ENCODE assay signal across 16 cellular contexts in the genomic region with DNA sequence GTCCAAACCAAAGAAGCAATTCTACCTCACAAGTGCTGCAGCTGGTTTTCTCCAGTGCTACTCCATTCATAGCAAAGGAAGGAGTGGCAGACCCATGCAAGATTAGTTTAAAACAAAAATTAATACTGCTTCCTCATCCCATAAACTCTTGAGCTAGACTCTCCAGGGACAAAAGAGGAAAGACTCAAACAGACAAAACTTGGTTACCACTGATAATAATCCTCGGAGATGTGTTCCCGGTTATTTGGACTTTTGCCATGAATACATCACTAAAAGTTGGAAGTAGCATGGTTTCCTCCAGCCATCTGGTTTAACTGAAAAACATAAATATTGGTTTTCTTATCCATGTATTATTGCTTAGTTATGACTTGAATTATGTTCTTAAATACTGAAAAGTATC.
A peak's percentile ranks its signal among the peaks of the same experiment; 100 is the strongest.
DNase-seq lines count a peak whose midpoint lies in the region; ATAC-seq and TF ChIP-seq lines count a peak whose summit lies in the region.
"Had no signal": no experiment of that assay in that cellular context is flagged by ENCODE, and none has a peak within 500 bp of the region (broad histone marks: within the 10 kb centered on the region; RNA-seq: fewer than 3 reads in every experiment).

No MANE protein-coding gene starts in this region.

- no peak overlapping the region for H3K4me3 ChIP-seq in DND-41 (ENCODE audit: low read depth in 1 of 2, low read length in 2 of 2)
- no peak overlapping the region for H3K4me3 ChIP-seq in Loucy (ENCODE audit: low read length, poor library complexity, severe bottlenecking)
- no peak overlapping the region for H3K4me3 ChIP-seq in cardiac fibroblast (replicated peaks in 1 of 2; ENCODE audit: low read depth in 2 of 2, low read length in 2 of 2)
- no peak overlapping the region for H3K4me3 ChIP-seq in mesendoderm (ENCODE audit: low read length)

- POLR2A ChIA-PET in MCF 10A (lab: Yijun Ruan, JAX) = no interaction called here

- no peaks in the 10 kb centered on the region for H3K79me1 ChIP-seq in mesendoderm (ENCODE audit: low read length)

- no peaks in the 10 kb centered on the region for H3K79me2 ChIP-seq in DND-41 (ENCODE audit: insufficient read depth, low read length)
- H3K79me2 ChIP-seq in Loucy (ENCODE audit: insufficient read depth, low read length) = no peaks in the 10 kb centered on the region
- no peaks in the 10 kb centered on the region for H3K79me2 ChIP-seq in mesendoderm (ENCODE audit: control insufficient read depth, insufficient read depth, low read length)

- intact Hi-C loops in MCF 10A (cut with micrococcal nuclease) = no loop called here

- H3K27me3 ChIP-seq in DND-41 (ENCODE audit: insufficient read depth, low read length, poor library complexity) (no peaks in the 10 kb centered on the region), Loucy (ENCODE audit: insufficient read depth, low read length, poor library complexity, severe bottlenecking) (no peaks in the 10 kb centered on the region), mesendoderm (ENCODE audit: insufficient read depth, low read length, poor library complexity) (no peaks in the 10 kb centered on the region)

- no peak overlapping the region for H3K56ac ChIP-seq in mesendoderm (ENCODE audit: low read length)

- no TSS peak for BruUV-seq in MCF 10A (replicated peaks; lab: Mats Ljungman, UMichigan)

- H3K9me3 Mint-ChIP-seq in MCF 10A (ENCODE audit: unreplicated experiment) = no peaks in the 10 kb centered on the region

- no peak overlapping the region for H3K4ac ChIP-seq in mesendoderm (ENCODE audit: low read depth, low read length)

- H2AK5ac ChIP-seq in mesendoderm (ENCODE audit: low read length) = no peak overlapping the region

- no peak overlapping the region for H4K5ac ChIP-seq in mesendoderm (ENCODE audit: low read length)

- H4K8ac ChIP-seq in mesendoderm (ENCODE audit: low read depth, low read length) = peak overlapping the region; percentile 76

- H3K4me1 ChIP-seq in DND-41 (ENCODE audit: insufficient read depth, low read length) = peaks cover 20% of the 10 kb centered on the region
- H3K4me1 ChIP-seq in Loucy (ENCODE audit: insufficient read depth, low read length, poor library complexity, severe bottlenecking) = no peaks in the 10 kb centered on the region
- no peaks in the 10 kb centered on the region for H3K4me1 ChIP-seq in mesendoderm (ENCODE audit: control insufficient read depth, low read depth, low read length)

- no peak overlapping the region for H2BK15ac ChIP-seq in mesendoderm (replicated peaks; ENCODE audit: low read depth)

- H3K18ac ChIP-seq in mesendoderm (ENCODE audit: low read length) = no peak overlapping the region

- H3F3A ChIP-seq in Loucy (ENCODE audit: low read depth) = 0 out of 2 replicates have a peak, but pooled peaks cover 2% of the 10 kb centered on the region

- peaks cover 4% of the 10 kb centered on the region for H3K9me3 ChIP-seq in DND-41 (ENCODE audit: insufficient read depth, low read length, severe bottlenecking)
- no peaks in the 10 kb centered on the region for H3K9me3 ChIP-seq in Loucy (ENCODE audit: insufficient read depth, low read depth, low read length)

- H3K27me3 Mint-ChIP-seq in MCF 10A (ENCODE audit: insufficient read depth, unreplicated experiment) = peaks cover 4% of the 10 kb centered on the region
- H3K27me3 Mint-ChIP-seq: T-helper 17 cell had no signal

- no peaks in the 10 kb centered on the region for H3K36me3 ChIP-seq in DND-41 (ENCODE audit: insufficient read depth, low read length)
- no peaks in the 10 kb centered on the region for H3K36me3 ChIP-seq in Loucy (ENCODE audit: insufficient read depth, low read length)
- no peaks in the 10 kb centered on the region for H3K36me3 ChIP-seq in mesendoderm (ENCODE audit: control insufficient read depth, insufficient read depth, low read length)

- TF ChIP-seq CTCF in DND-41 (IDR thresholded peaks at IDR 0.05; ENCODE audit: borderline replicate concordance, extremely low read depth, low read length, poor library complexity, severe bottlenecking) = no peak
- no peak for TF ChIP-seq CTCF in Loucy (conservative IDR thresholded peaks at IDR 0.05; ENCODE audit: low read length)
- no peak for TF ChIP-seq CTCF in cardiac fibroblast (IDR thresholded peaks at IDR 0.05; ENCODE audit: low read depth, low read length)
- TF ChIP-seq CTCF in MCF 10A (IDR thresholded peaks at IDR 0.05; ENCODE audit: unreplicated experiment) = no peak

- H3K27ac Mint-ChIP-seq in MCF 10A (ENCODE audit: low read depth, unreplicated experiment) = no peak overlapping the region
- H3K27ac Mint-ChIP-seq: T-helper 17 cell had no signal

- no peak overlapping the region for H2BK120ac ChIP-seq in mesendoderm (ENCODE audit: low read depth, low read length)

- H4K20me1 ChIP-seq in DND-41 (ENCODE audit: insufficient read depth, low read length) (no peaks in the 10 kb centered on the region), Loucy (ENCODE audit: insufficient read depth, low read length, poor library complexity, severe bottlenecking) (no peaks in the 10 kb centered on the region)

- H3K9ac ChIP-seq in DND-41 (ENCODE audit: low read depth, low read length) (no peak overlapping the region), Loucy (ENCODE audit: low read depth, low read length, poor library complexity, severe bottlenecking) (no peak overlapping the region), mesendoderm (ENCODE audit: low read length) (no peak overlapping the region)
- H3K9ac ChIP-seq: KMS-11 had no signal

- H3K27ac ChIP-seq in DND-41 (ENCODE audit: low read length) (0 out of 2 replicates have a peak overlapping the region, but pooled peaks have one; percentile 23), mesendoderm (ENCODE audit: low read depth, low read length) (no peak overlapping the region)
- H3K27ac ChIP-seq: KMS-11 had no signal

- H2BK5ac ChIP-seq in mesendoderm (ENCODE audit: low read length) = no peak overlapping the region

- H3K4me3 Mint-ChIP-seq in MCF 10A (ENCODE audit: unreplicated experiment) = no peak overlapping the region
- H3K4me3 Mint-ChIP-seq: T-helper 17 cell had no signal

- no peak for ATAC-seq in DND-41 (ENCODE audit: insufficient read depth, low read depth)
- no peak for ATAC-seq in HG02623 (IDR thresholded peaks at IDR 0.05; ENCODE audit: unreplicated experiment)
- ATAC-seq: T-helper 17 cell had no signal

- DNase-seq in DND-41 = no peak
- DNase-seq in cardiac fibroblast (ENCODE audit: low read depth in 2 of 2) = peak; percentile 11 to 68
- DNase-seq in mesendoderm = no peak
- no peak for DNase-seq in MCF 10A (ENCODE audit: unreplicated experiment)
- DNase-seq in AG08395 (ENCODE audit: low spot score) = no peak
- DNase-seq in stimulated activated CD4-positive, alpha-beta T cell treated with anti-CD3 and anti-CD28 coated beads, Interleukin-15, amount 100 ng/mL, for 24 hours = no peak
- DNase-seq: DMS153, NCI-H1105, NCI-H1694, NCI-H226, NCI-H526 treated with DMSO at 0.1 percent for 48 hours, SHP77 treated with DMSO at 0.1 percent for 48 hours, T-helper 17 cell had no signal

- CTCF ChIA-PET in MCF 10A (lab: Yijun Ruan, JAX) = no interaction called here

- H2AFZ ChIP-seq in DND-41 (ENCODE audit: low read depth, low read length) (peak overlapping the region; percentile 51), Loucy (ENCODE audit: low read length) (peak overlapping the region; percentile 47)

- H3K9me2 ChIP-seq in Loucy (replicated peaks; ENCODE audit: low read depth, low read length) = no peaks in the 10 kb centered on the region

- no peaks in the 10 kb centered on the region for H3K36me3 Mint-ChIP-seq in MCF 10A (ENCODE audit: insufficient read depth, unreplicated experiment)

- no peaks in the 10 kb centered on the region for H3K4me1 Mint-ChIP-seq in MCF 10A (ENCODE audit: insufficient read depth, unreplicated experiment)
- H3K4me1 Mint-ChIP-seq: T-helper 17 cell had no signal

- H3K4me2 ChIP-seq in DND-41 (ENCODE audit: insufficient read depth, low read length) (no peak overlapping the region), Loucy (ENCODE audit: low read depth, low read length, poor library complexity, severe bottlenecking) (no peak overlapping the region), mesendoderm (ENCODE audit: low read length) (no peak overlapping the region)
- H3K4me2 ChIP-seq: KMS-11 had no signal

- no CpG with 5 or more reads among the region's 2 CpGs for WGBS in mesendoderm (ENCODE audit: extremely low coverage, insufficient coverage, low lambda C conversion rate)

- H3K23ac ChIP-seq in mesendoderm (ENCODE audit: low read length) = no peak overlapping the region

Comparison
In these comparisons a context has a peak if more than half of its experiments do, and no peak if none do; other contexts are left out.
1. DNase-seq: peak in cardiac fibroblast (2 of 2); none in DND-41 (single experiment), mesendoderm (single experiment), MCF 10A (single experiment), AG08395 (single experiment) and stimulated activated CD4-positive, alpha-beta T cell treated with anti-CD3 and anti-CD28 coated beads, Interleukin-15, amount 100 ng/mL, for 24 hours (single experiment).